Comparison of ENCODE assay signal across 8 cellular contexts in genomic region chr5:124743534-124744169, GRCh38. TPM values are rescaled to one million over a fixed set of nuclear protein-coding genes. Genes with fewer than 3 reads are reported as not detected.
DNase-seq lines count a peak whose midpoint lies in the region; ATAC-seq and TF ChIP-seq lines count a peak whose summit lies in the region.

No MANE protein-coding gene starts in this region.

- H3K27me3 ChIP-seq in esophagus (ENCODE audit: control insufficient read depth in 1 of 2, insufficient read depth in 2 of 2, low read length in 2 of 2) (no peaks in the 10 kb centered on the region), neutrophil (peaks cover 42% of the 10 kb centered on the region)

- no peaks in the 10 kb centered on the region for H3K4me1 ChIP-seq in esophagus (ENCODE audit: control insufficient read depth in 2 of 2, insufficient read depth in 2 of 2, low read length in 1 of 2)
- peaks cover 39% of the 10 kb centered on the region in 2 experiments for H3K4me1 ChIP-seq in neutrophil (ENCODE audit: control insufficient read depth in 1 of 2, insufficient read depth in 1 of 2, low read depth in 1 of 2, low read length in 1 of 2)

- peak overlapping the region; percentile 81 to 84 for H3K27ac ChIP-seq in esophagus (ENCODE audit: low read depth in 2 of 2, low read length in 1 of 2)
- no peak overlapping the region for H3K27ac ChIP-seq in neutrophil

- H3K36me3 ChIP-seq in esophagus (ENCODE audit: control insufficient read depth in 2 of 2, insufficient read depth in 2 of 2, low read length in 1 of 2) = no peaks in the 10 kb centered on the region
- H3K36me3 ChIP-seq in neutrophil = no peaks in the 10 kb centered on the region

- no peak overlapping the region for H3K4me3 Mint-ChIP-seq in progenitor cell of endocrine pancreas (ENCODE audit: low read depth)

- peaks cover 3% of the 10 kb centered on the region for H3K36me3 Mint-ChIP-seq in progenitor cell of endocrine pancreas (ENCODE audit: insufficient read depth)

- peaks cover 0 to 2% of the 10 kb centered on the region in 2 donors for H3K9me3 ChIP-seq in esophagus (ENCODE audit: control insufficient read depth in 2 of 2, insufficient read depth in 1 of 2, low read depth in 1 of 2, low read length in 1 of 2)
- no peaks in the 10 kb centered on the region for H3K9me3 ChIP-seq in neutrophil

- no peak for ATAC-seq in HG03139 (IDR thresholded peaks at IDR 0.05; ENCODE audit: unreplicated experiment)
- ATAC-seq in GM19023 (IDR thresholded peaks at IDR 0.05; ENCODE audit: unreplicated experiment) = no peak

- TF ChIP-seq CTCF in neutrophil (IDR thresholded peaks at IDR 0.05) = no peak
- no peak for TF ChIP-seq CTCF in progenitor cell of endocrine pancreas (IDR thresholded peaks at IDR 0.05; ENCODE audit: unreplicated experiment)

- H3K9me3 Mint-ChIP-seq in progenitor cell of endocrine pancreas (ENCODE audit: low read depth) = no peaks in the 10 kb centered on the region

- WGBS in esophagus, 2 donors = 13 to 18% methylated on average over 7 of the region's 7 CpGs

- peaks cover 32% of the 10 kb centered on the region for H3K4me1 Mint-ChIP-seq in progenitor cell of endocrine pancreas (ENCODE audit: low read depth)

- no peak overlapping the region for H3K27ac Mint-ChIP-seq in progenitor cell of endocrine pancreas

- peak; percentile 34 for DNase-seq in NCI-H2196 treated with DMSO at 0.1 percent for 48 hours (lab: John Stamatoyannopoulos, UW; ENCODE audit: unreplicated experiment)
- DNase-seq in RKO (ENCODE audit: low spot score) = no peak
- DNase-seq in progenitor cell of endocrine pancreas (ENCODE audit: low spot score, unreplicated experiment) = no peak

- H3K4me3 ChIP-seq in GM08714 (ENCODE audit: low read length) (peak overlapping the region; percentile 88), esophagus (ENCODE audit: low read depth in 1 of 2, low read length in 2 of 2) (peak overlapping the region; percentile 65 to 68), neutrophil (ENCODE audit: low read depth in 1 of 2, low read length in 1 of 2) (peak overlapping the region; percentile 25 to 45)

- H3K27me3 Mint-ChIP-seq in progenitor cell of endocrine pancreas = no peaks in the 10 kb centered on the region

RNA-seq across cellular contexts. Expression of gene ZNF608, which starts 2.8 kb away (rescaled TPM):
- polyA plus RNA-seq in esophagus = 1 to 10 TPM; 4.1 to 5.9 TPM
- 134 and 148 TPM in 2 replicates for total RNA-seq in progenitor cell of endocrine pancreas

Comparison
In these comparisons a context has a peak if more than half of its experiments do, and no peak if none do; other contexts are left out.
1. H3K4me3 ChIP-seq: peak in every context shown above with its lines; median percentile 88 in GM08714; 66 in esophagus; 35 in neutrophil.